In genomic region chr2:105398522-105399206, GRCh38 we compare ENCODE assay signal across 1 cellular context.
A peak's percentile ranks its signal among the peaks of the same experiment; 100 is the strongest.
TF ChIP-seq lines count a peak whose summit lies in the region.

Gene FHL2, minus strand, starts transcription at chr2:105399051. Its CDS starts 12,535 bp downstream, at chr2:105386516.

TF ChIP-seq in K562, 482 proteins besides CTCF, POLR2A, EP300 and RAD21 (continued from another document and continues in another):
- peak; percentile 66; the same call in 1 of the 2 replicates for TF ChIP-seq ARID4B (CRISPR knock-in tag; IDR thresholded peaks at IDR 0.05)
- no peak for TF ChIP-seq ZNF3 (CRISPR knock-in tag; IDR thresholded peaks at IDR 0.05)
- TF ChIP-seq RB1 (IDR thresholded peaks at IDR 0.05; ENCODE audit: low read depth): peak; percentile 92
- no peak for TF ChIP-seq IRF9 (tag; IDR thresholded peaks at IDR 0.05)
- TF ChIP-seq MCM7 (IDR thresholded peaks at IDR 0.05): no peak
- no peak for TF ChIP-seq NR0B1 (IDR thresholded peaks at IDR 0.05; ENCODE audit: partially characterized antibody)
- TF ChIP-seq NRF1 (conservative IDR thresholded peaks at IDR 0.05 in 1 of 2, IDR thresholded peaks at IDR 0.05 in 1 of 2): peak; percentile 89 to 91
- TF ChIP-seq ZFX (CRISPR knock-in tag; IDR thresholded peaks at IDR 0.05): peak; percentile 81
- TF ChIP-seq KDM4B (IDR thresholded peaks at IDR 0.05; ENCODE audit: borderline replicate concordance in 2 of 2, low read depth in 1 of 2): 0 out of 4 replicates have a peak, but pooled peaks of 1 of the 2 experiments have one; percentile 36
- TF ChIP-seq ZBED1 (IDR thresholded peaks at IDR 0.05): peak; percentile 48; the same call in 1 of the 2 replicates
- TF ChIP-seq PHF20 (IDR thresholded peaks at IDR 0.05; ENCODE audit: partially characterized antibody): peak; percentile 29
- TF ChIP-seq XRCC3 (IDR thresholded peaks at IDR 0.05): no peak
- peak; percentile 92 to 94 for TF ChIP-seq E2F6 (IDR thresholded peaks at IDR 0.05; ENCODE audit: borderline replicate concordance in 1 of 2, extremely low read depth in 1 of 2, insufficient read depth in 1 of 2, insufficient read length in 1 of 2, low read depth in 1 of 2, low read length in 1 of 2, poor library complexity in 1 of 2, severe bottlenecking in 1 of 2)
- TF ChIP-seq SMARCC2 (IDR thresholded peaks at IDR 0.05; ENCODE audit: low read depth): no peak
- TF ChIP-seq PML (IDR thresholded peaks at IDR 0.05; ENCODE audit: low read length): peak; percentile 59; the same call in 1 of the 2 replicates
- TF ChIP-seq ZNF277 (CRISPR knock-in tag; IDR thresholded peaks at IDR 0.05; ENCODE audit: borderline replicate concordance): no peak
- TF ChIP-seq ZNF24 (IDR thresholded peaks at IDR 0.05): no peak
- TF ChIP-seq NR3C1 (CRISPR knock-in tag; IDR thresholded peaks at IDR 0.05): no peak
- TF ChIP-seq KDM2B (CRISPR knock-in tag; IDR thresholded peaks at IDR 0.05): no peak
- TF ChIP-seq ARID1B (IDR thresholded peaks at IDR 0.05): no peak
- TF ChIP-seq ZNF518B (CRISPR knock-in tag; IDR thresholded peaks at IDR 0.05): no peak
- TF ChIP-seq ARID3A (IDR thresholded peaks at IDR 0.05; ENCODE audit: borderline replicate concordance, low read depth, low read length): no peak
- TF ChIP-seq ZNF347 (CRISPR knock-in tag; IDR thresholded peaks at IDR 0.05; ENCODE audit: low read depth): no peak
- TF ChIP-seq MGA (IDR thresholded peaks at IDR 0.05): no peak
- TF ChIP-seq SMARCA5 (IDR thresholded peaks at IDR 0.05): no peak
- no peak for TF ChIP-seq NCOA1 (IDR thresholded peaks at IDR 0.05; ENCODE audit: low read depth)
- TF ChIP-seq THRAP3 (IDR thresholded peaks at IDR 0.05; ENCODE audit: borderline replicate concordance): no peak
- TF ChIP-seq ZNF444 (CRISPR knock-in tag; IDR thresholded peaks at IDR 0.05): no peak
- no peak for TF ChIP-seq ZSCAN32 (CRISPR knock-in tag; IDR thresholded peaks at IDR 0.05)
